ENCODE assay signal across 1 cellular context in genomic region chr6:30757261-30757935, GRCh38.
TF ChIP-seq lines count a peak whose summit lies in the region.

No MANE protein-coding gene starts in this region.

TF ChIP-seq in HCT116, 20 proteins besides CTCF, POLR2A, EP300 and RAD21 (continued from another document):
- TF ChIP-seq REST (IDR thresholded peaks at IDR 0.05; ENCODE audit: low read depth) = no peak
